ENCODE assay signal across 29 cellular contexts in genomic region chr7:23928391-23928790, GRCh38.
"Had no signal": no experiment of that assay in that cellular context is flagged by ENCODE, and none has a peak within 500 bp of the region (broad histone marks: within the 10 kb centered on the region; RNA-seq: fewer than 3 reads in every experiment).

No MANE protein-coding gene starts in this region.

- H3K4me1 ChIP-seq: ascending aorta, SJSA1 had no signal

- H3K9me3 ChIP-seq: ascending aorta, SJSA1 had no signal

- H3K36me3 ChIP-seq: ascending aorta, cardiac muscle cell, SJSA1, WERI-Rb-1 had no signal

- ATAC-seq: activated CD8-positive, alpha-beta T cell treated with anti-CD3 and anti-CD28 coated beads for 36 hours; activated T-cell treated with anti-CD3 and anti-CD28 coated beads, Interleukin-2, amount 50 U/mL, for 72 hours; activated T-helper 17 cell treated with anti-CD3 and anti-CD28 coated beads, Interleukin-2, amount 50 U/mL, for 72 hours; K562; Panc1 had no signal

- DNase-seq: activated CD4-positive, alpha-beta T cell treated with anti-CD3 and anti-CD28 coated beads for 1 hour; activated CD4-positive, alpha-beta T cell treated with anti-CD3 and anti-CD28 coated beads, Interleukin-2, amount 10 ng/mL, durations not matched to agents 24 days and 14 days; activated CD4-positive, alpha-beta T cell treated with anti-CD3 and anti-CD28 coated beads, Interleukin-2, amount 50 U/mL, for 4 hours; activated CD4-positive, CD25-positive, alpha-beta regulatory T cell; activated CD8-positive, alpha-beta T cell treated with anti-CD3 and anti-CD28 coated beads for 36 hours; activated effector memory CD4-positive, alpha-beta T cell treated with anti-CD3 and anti-CD28 coated beads, Interleukin-2, amount 50 U/mL, for 16 hours; activated naive CD4-positive, alpha-beta T cell; activated naive CD4-positive, alpha-beta T cell treated with anti-CD3 and anti-CD28 coated beads, Interleukin-2, amount 50 U/mL, for 16 hours; activated naive CD8-positive, alpha-beta T cell treated with anti-CD3 and anti-CD28 coated beads for 36 hours; activated T-cell treated with anti-CD3 and anti-CD28 coated beads, Interleukin-2, amount 50 U/mL, for 1 hour; activated T-cell treated with anti-CD3 and anti-CD28 coated beads, Interleukin-2, amount 50 U/mL, for 72 hours; amygdala; NCI-H1092 treated with DMSO at 0.1 percent for 48 hours; NCI-H1417; NCI-H187 treated with DMSO at 0.1 percent for 48 hours; NCI-H2081; NCI-H2171 treated with DMSO at 0.1 percent for 48 hours; NCI-H2227 treated with DMSO at 0.1 percent for 48 hours; NCI-H446; NCI-H524; NCI-H69; SHP77 treated with DMSO at 0.1 percent for 48 hours; WERI-Rb-1 had no signal

- H3K4me3 ChIP-seq: ascending aorta, cardiac muscle cell, K562, SJSA1 had no signal

- H3K27me3 ChIP-seq: ascending aorta, SJSA1 had no signal
